In genomic region chr5:75336625-75337336, GRCh38 we compare ENCODE assay signal across 8 cellular contexts. TPM values are rescaled to one million over a fixed set of nuclear protein-coding genes. Genes with fewer than 3 reads are reported as not detected.
DNase-seq lines count a peak whose midpoint lies in the region; FAIRE-seq and TF ChIP-seq lines count a peak whose summit lies in the region.

TSS of gene HMGCR (plus strand) at chr5:75337220. CDS start at chr5:75342606, 5,386 bp downstream.

- H3K4me3 Mint-ChIP-seq in nephron progenitor cell, result no peak within 1 kb of the TSS

- peaks cover 44% of the 10 kb centered on the region for H4K20me1 ChIP-seq in Loucy (ENCODE audit: insufficient read depth, low read length, poor library complexity, severe bottlenecking)

- H3K36me3 ChIP-seq in ES-I3 (ENCODE audit: insufficient read depth, low read length) (peaks cover 4% of the 10 kb centered on the region; the same call in 1 of the 2 replicates), Loucy (ENCODE audit: insufficient read depth, low read length) (no peaks in the 10 kb centered on the region; the same call in 1 of the 2 replicates), stomach (no peaks in the 10 kb centered on the region)

- H3K27me3 Mint-ChIP-seq in nephron progenitor cell (ENCODE audit: low read depth, poor library complexity), result no peaks in the 10 kb centered on the region

- peaks cover 48% of the 10 kb centered on the region for H3K79me2 ChIP-seq in Loucy (ENCODE audit: insufficient read depth, low read length)

- peak within 1 kb of the TSS; percentile 89 to 98 (median 97) for H3K27ac ChIP-seq in stomach

- peaks cover 15% of the 10 kb centered on the region for H3K36me3 Mint-ChIP-seq in nephron progenitor cell (ENCODE audit: low read depth)

- H3K4me1 ChIP-seq in ES-I3 (ENCODE audit: insufficient read depth, low read length), result peaks cover 10% of the 10 kb centered on the region
- peaks cover 39% of the 10 kb centered on the region for H3K4me1 ChIP-seq in Loucy (ENCODE audit: insufficient read depth, low read length, poor library complexity, severe bottlenecking)
- peaks cover 5 to 43% (median 28%) of the 10 kb centered on the region in 4 donors for H3K4me1 ChIP-seq in stomach

- H3K9ac ChIP-seq in ES-I3 (ENCODE audit: low read depth, low read length), result peak within 1 kb of the TSS; percentile 90
- peak within 1 kb of the TSS; percentile 98 for H3K9ac ChIP-seq in Loucy (ENCODE audit: low read depth, low read length, poor library complexity, severe bottlenecking)

- H3K9me3 ChIP-seq in ES-I3 (ENCODE audit: control insufficient read depth, insufficient read depth, low read length) (no peaks in the 10 kb centered on the region), Loucy (ENCODE audit: insufficient read depth, low read depth, low read length) (no peaks in the 10 kb centered on the region), stomach (no peaks in the 10 kb centered on the region)

- TF ChIP-seq CTCF in Loucy (conservative IDR thresholded peaks at IDR 0.05; ENCODE audit: low read length), result peak; percentile 37
- TF ChIP-seq CTCF in fibroblast of the aortic adventitia (IDR thresholded peaks at IDR 0.05; ENCODE audit: insufficient read depth, low read length), result peak; percentile 21
- TF ChIP-seq CTCF in nephron progenitor cell (IDR thresholded peaks at IDR 0.05), result no peak
- TF ChIP-seq CTCF in stomach (IDR thresholded peaks at IDR 0.05), result peak in 1 of 7 experiments; percentile 4

- FAIRE-seq in H54 (lab: Jason Lieb, UNC), result peak; percentile 98

- H3K27ac Mint-ChIP-seq in nephron progenitor cell, result no peak within 1 kb of the TSS

- WGBS in stomach, 5 donors, result 0% methylated on average over 28 to 55 of the region's 55 CpGs

- H2AFZ ChIP-seq in Loucy (ENCODE audit: low read length), result peak within 1 kb of the TSS; percentile 59; the same call in 1 of the 2 replicates

- no peaks in the 10 kb centered on the region for H3K9me2 ChIP-seq in Loucy (replicated peaks; ENCODE audit: low read depth, low read length)

- peaks cover 39% of the 10 kb centered on the region for H3K4me1 Mint-ChIP-seq in nephron progenitor cell

- DNase-seq in H54 (ENCODE audit: insufficient read length, low spot score), result peak; percentile 83
- DNase-seq in activated effector memory CD4-positive, alpha-beta T cell treated with Interleukin-2 at 50 U/mL for 16 hours, result peak; percentile 95
- DNase-seq in fibroblast of the aortic adventitia (ENCODE audit: low read depth), result peak; percentile 99
- peak; percentile 96 for DNase-seq in nephron progenitor cell
- DNase-seq in stomach, result peak; percentile 98

- intact Hi-C loops in stomach (cut with DNase I; ENCODE audit: low total_unique reads), result no loop called here

- TF ChIP-seq EP300 in stomach (IDR thresholded peaks at IDR 0.05), result no peak

- TF ChIP-seq POLR2A in H54 (IDR thresholded peaks at IDR 0.05; ENCODE audit: low read depth, low read length) (peak; percentile 94), Raji (IDR thresholded peaks at IDR 0.05; ENCODE audit: insufficient read depth, low read depth, low read length) (peak; percentile 99), stomach (IDR thresholded peaks at IDR 0.05) (peak in 2 of 4 donors; percentile 69 to 78)

- no peaks in the 10 kb centered on the region for H3F3A ChIP-seq in Loucy (ENCODE audit: low read depth)

- no peaks in the 10 kb centered on the region for H3K27me3 ChIP-seq in Loucy (ENCODE audit: insufficient read depth, low read length, poor library complexity, severe bottlenecking)
- no peaks in the 10 kb centered on the region for H3K27me3 ChIP-seq in stomach

- peak within 1 kb of the TSS; percentile 98 for H3K4me2 ChIP-seq in Loucy (ENCODE audit: low read depth, low read length, poor library complexity, severe bottlenecking)

- H3K4me3 ChIP-seq in Loucy (ENCODE audit: low read length, poor library complexity, severe bottlenecking) (peak within 1 kb of the TSS; percentile 85), fibroblast of the aortic adventitia (ENCODE audit: low read depth, low read length) (peak within 1 kb of the TSS; percentile 90), stomach (peak within 1 kb of the TSS; percentile 78 to 93 (median 88))

- peaks cover 19% of the 10 kb centered on the region for H3K9me3 Mint-ChIP-seq in nephron progenitor cell

RNA-seq across cellular contexts. Expression of gene HMGCR, which starts in this region (rescaled TPM):
- total RNA-seq in fibroblast of the aortic adventitia (ENCODE audit: low replicate concordance), result 49.3 and 68.7 TPM in 2 replicates
- 10 to 100 TPM; 18.7 to 72.5 (median 49.8) TPM for total RNA-seq in stomach
- 10 to 100 TPM in 1 of 3 donors, 1 to 10 TPM in 2; 6.0 to 13.7 (median 8.9) TPM for polyA plus RNA-seq in stomach

Comparison
In these comparisons a context has a peak if more than half of its experiments do, and no peak if none do; other contexts are left out.
1. Peak in every context shown above with its lines: DNase-seq, H3K4me3 ChIP-seq and H3K27ac ChIP-seq.